Comparison of ENCODE assay signal across 1 cellular context in the genomic region with DNA sequence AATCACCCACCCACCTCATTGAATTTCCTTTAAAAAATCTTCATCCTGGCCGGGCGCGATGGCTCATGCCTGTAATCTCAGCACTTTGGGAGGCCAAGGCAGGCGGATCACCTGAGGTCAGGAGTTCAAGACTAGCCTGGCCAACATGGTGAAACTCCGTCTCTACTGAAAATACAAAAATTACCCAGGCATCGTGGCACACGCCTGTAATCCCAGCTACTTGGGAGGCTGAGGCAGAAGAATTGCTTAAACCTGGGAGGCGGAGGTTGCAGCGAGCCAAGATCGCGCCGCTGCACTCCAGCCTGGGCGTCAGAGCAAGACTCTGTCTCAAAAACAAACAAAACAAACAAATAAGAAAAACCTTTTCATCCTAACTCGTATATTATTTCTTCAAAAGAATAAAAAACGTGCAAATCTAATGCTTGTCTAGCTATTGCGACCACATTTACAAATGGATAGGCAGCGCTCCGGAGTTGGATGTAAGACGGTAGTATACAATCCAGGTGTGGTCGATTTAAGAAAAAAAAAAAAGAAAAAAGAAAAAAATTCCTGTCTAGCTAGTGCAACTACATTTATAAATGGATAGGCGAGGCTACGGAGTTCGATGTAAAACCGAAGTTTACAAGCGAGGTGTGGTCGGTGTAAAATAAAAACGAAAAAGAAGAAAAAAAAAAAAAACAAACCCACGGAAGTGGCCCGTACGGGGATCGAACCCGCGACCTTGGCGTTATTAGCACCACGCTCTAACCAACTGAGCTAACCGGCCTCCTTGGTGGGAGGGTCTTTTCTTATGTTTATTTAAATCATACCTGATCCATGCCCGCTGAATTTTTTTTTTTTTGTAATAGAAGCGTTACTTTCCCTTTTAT.
TF ChIP-seq lines count a peak whose summit lies in the region.
"Not testable (repeated sequence)": the region's sequence is repeated elsewhere in the genome, so short reads cannot be mapped to it uniquely, and the experiment has no call there.

No MANE protein-coding gene starts in this region.

TF ChIP-seq in K562, 482 proteins besides CTCF, POLR2A, EP300 and RAD21 (continued from another document and continues in another):
- TF ChIP-seq, protein P1, sequence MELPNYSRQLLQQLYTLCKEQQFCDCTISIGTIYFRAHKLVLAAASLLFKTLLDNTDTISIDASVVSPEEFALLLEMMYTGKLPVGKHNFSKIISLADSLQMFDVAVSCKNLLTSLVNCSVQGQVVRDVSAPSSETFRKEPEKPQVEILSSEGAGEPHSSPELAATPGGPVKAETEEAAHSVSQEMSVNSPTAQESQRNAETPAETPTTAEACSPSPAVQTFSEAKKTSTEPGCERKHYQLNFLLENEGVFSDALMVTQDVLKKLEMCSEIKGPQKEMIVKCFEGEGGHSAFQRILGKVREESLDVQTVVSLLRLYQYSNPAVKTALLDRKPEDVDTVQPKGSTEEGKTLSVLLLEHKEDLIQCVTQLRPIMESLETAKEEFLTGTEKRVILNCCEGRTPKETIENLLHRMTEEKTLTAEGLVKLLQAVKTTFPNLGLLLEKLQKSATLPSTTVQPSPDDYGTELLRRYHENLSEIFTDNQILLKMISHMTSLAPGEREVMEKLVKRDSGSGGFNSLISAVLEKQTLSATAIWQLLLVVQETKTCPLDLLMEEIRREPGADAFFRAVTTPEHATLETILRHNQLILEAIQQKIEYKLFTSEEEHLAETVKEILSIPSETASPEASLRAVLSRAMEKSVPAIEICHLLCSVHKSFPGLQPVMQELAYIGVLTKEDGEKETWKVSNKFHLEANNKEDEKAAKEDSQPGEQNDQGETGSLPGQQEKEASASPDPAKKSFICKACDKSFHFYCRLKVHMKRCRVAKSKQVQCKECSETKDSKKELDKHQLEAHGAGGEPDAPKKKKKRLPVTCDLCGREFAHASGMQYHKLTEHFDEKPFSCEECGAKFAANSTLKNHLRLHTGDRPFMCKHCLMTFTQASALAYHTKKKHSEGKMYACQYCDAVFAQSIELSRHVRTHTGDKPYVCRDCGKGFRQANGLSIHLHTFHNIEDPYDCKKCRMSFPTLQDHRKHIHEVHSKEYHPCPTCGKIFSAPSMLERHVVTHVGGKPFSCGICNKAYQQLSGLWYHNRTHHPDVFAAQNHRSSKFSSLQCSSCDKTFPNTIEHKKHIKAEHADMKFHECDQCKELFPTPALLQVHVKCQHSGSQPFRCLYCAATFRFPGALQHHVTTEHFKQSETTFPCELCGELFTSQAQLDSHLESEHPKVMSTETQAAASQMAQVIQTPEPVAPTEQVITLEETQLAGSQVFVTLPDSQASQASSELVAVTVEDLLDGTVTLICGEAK (IDR thresholded peaks at IDR 0.05): peak; percentile 87
- TF ChIP-seq, protein P1 (CRISPR knock-in tag; IDR thresholded peaks at IDR 0.05): not testable (repeated sequence)
- peak; percentile 74 for TF ChIP-seq DPF2 (IDR thresholded peaks at IDR 0.05)
- TF ChIP-seq, protein P2, sequence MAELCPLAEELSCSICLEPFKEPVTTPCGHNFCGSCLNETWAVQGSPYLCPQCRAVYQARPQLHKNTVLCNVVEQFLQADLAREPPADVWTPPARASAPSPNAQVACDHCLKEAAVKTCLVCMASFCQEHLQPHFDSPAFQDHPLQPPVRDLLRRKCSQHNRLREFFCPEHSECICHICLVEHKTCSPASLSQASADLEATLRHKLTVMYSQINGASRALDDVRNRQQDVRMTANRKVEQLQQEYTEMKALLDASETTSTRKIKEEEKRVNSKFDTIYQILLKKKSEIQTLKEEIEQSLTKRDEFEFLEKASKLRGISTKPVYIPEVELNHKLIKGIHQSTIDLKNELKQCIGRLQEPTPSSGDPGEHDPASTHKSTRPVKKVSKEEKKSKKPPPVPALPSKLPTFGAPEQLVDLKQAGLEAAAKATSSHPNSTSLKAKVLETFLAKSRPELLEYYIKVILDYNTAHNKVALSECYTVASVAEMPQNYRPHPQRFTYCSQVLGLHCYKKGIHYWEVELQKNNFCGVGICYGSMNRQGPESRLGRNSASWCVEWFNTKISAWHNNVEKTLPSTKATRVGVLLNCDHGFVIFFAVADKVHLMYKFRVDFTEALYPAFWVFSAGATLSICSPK (IDR thresholded peaks at IDR 0.05; ENCODE audit: borderline replicate concordance): peak; percentile 43; the same call in 1 of the 2 replicates
- TF ChIP-seq, protein P3, sequence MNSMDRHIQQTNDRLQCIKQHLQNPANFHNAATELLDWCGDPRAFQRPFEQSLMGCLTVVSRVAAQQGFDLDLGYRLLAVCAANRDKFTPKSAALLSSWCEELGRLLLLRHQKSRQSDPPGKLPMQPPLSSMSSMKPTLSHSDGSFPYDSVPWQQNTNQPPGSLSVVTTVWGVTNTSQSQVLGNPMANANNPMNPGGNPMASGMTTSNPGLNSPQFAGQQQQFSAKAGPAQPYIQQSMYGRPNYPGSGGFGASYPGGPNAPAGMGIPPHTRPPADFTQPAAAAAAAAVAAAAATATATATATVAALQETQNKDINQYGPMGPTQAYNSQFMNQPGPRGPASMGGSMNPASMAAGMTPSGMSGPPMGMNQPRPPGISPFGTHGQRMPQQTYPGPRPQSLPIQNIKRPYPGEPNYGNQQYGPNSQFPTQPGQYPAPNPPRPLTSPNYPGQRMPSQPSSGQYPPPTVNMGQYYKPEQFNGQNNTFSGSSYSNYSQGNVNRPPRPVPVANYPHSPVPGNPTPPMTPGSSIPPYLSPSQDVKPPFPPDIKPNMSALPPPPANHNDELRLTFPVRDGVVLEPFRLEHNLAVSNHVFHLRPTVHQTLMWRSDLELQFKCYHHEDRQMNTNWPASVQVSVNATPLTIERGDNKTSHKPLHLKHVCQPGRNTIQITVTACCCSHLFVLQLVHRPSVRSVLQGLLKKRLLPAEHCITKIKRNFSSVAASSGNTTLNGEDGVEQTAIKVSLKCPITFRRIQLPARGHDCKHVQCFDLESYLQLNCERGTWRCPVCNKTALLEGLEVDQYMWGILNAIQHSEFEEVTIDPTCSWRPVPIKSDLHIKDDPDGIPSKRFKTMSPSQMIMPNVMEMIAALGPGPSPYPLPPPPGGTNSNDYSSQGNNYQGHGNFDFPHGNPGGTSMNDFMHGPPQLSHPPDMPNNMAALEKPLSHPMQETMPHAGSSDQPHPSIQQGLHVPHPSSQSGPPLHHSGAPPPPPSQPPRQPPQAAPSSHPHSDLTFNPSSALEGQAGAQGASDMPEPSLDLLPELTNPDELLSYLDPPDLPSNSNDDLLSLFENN (IDR thresholded peaks at IDR 0.05; ENCODE audit: low read depth in 2 of 2, low read length in 2 of 2): 0 out of 4 replicates have a peak, but pooled peaks have one; percentile 44 to 46
- TF ChIP-seq, protein P4, sequence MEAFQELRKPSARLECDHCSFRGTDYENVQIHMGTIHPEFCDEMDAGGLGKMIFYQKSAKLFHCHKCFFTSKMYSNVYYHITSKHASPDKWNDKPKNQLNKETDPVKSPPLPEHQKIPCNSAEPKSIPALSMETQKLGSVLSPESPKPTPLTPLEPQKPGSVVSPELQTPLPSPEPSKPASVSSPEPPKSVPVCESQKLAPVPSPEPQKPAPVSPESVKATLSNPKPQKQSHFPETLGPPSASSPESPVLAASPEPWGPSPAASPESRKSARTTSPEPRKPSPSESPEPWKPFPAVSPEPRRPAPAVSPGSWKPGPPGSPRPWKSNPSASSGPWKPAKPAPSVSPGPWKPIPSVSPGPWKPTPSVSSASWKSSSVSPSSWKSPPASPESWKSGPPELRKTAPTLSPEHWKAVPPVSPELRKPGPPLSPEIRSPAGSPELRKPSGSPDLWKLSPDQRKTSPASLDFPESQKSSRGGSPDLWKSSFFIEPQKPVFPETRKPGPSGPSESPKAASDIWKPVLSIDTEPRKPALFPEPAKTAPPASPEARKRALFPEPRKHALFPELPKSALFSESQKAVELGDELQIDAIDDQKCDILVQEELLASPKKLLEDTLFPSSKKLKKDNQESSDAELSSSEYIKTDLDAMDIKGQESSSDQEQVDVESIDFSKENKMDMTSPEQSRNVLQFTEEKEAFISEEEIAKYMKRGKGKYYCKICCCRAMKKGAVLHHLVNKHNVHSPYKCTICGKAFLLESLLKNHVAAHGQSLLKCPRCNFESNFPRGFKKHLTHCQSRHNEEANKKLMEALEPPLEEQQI (IDR thresholded peaks at IDR 0.05): peak; percentile 81
- TF ChIP-seq ADNP (tag; IDR thresholded peaks at IDR 0.05): peak; percentile 97
- peak; percentile 32 for TF ChIP-seq RBM39 (optimal IDR thresholded peaks at IDR 0.05; ENCODE audit: low read depth, low read length)
- TF ChIP-seq SMARCC2 (IDR thresholded peaks at IDR 0.05; ENCODE audit: low read depth): peak; percentile 65
- peak; percentile 89 for TF ChIP-seq MTA1 (IDR thresholded peaks at IDR 0.05; ENCODE audit: borderline replicate concordance)
- TF ChIP-seq NR2C2 (CRISPR knock-in tag; IDR thresholded peaks at IDR 0.05); TEAD4 (CRISPR knock-in tag; IDR thresholded peaks at IDR 0.05; ENCODE audit: borderline replicate concordance): not testable (repeated sequence)
- peak; percentile 76 for TF ChIP-seq NR2C2 (tag; IDR thresholded peaks at IDR 0.05)
- peak; percentile 54; the same call in 1 of the 2 replicates for TF ChIP-seq ZSCAN29 (IDR thresholded peaks at IDR 0.05)
- TF ChIP-seq ZC3H8 (IDR thresholded peaks at IDR 0.05): peak; percentile 87; the same call in 1 of the 2 replicates
- peak; percentile 23; the same call in 1 of the 2 replicates for TF ChIP-seq FOSL1 (tag; conservative IDR thresholded peaks at IDR 0.05)
- TF ChIP-seq TEAD4 (IDR thresholded peaks at IDR 0.05; ENCODE audit: low read length): peak; percentile 67
- peak; percentile 92 for TF ChIP-seq SMARCA5 (IDR thresholded peaks at IDR 0.05)
- TF ChIP-seq, protein P5, sequence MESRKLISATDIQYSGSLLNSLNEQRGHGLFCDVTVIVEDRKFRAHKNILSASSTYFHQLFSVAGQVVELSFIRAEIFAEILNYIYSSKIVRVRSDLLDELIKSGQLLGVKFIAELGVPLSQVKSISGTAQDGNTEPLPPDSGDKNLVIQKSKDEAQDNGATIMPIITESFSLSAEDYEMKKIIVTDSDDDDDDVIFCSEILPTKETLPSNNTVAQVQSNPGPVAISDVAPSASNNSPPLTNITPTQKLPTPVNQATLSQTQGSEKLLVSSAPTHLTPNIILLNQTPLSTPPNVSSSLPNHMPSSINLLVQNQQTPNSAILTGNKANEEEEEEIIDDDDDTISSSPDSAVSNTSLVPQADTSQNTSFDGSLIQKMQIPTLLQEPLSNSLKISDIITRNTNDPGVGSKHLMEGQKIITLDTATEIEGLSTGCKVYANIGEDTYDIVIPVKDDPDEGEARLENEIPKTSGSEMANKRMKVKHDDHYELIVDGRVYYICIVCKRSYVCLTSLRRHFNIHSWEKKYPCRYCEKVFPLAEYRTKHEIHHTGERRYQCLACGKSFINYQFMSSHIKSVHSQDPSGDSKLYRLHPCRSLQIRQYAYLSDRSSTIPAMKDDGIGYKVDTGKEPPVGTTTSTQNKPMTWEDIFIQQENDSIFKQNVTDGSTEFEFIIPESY (CRISPR knock-in tag; IDR thresholded peaks at IDR 0.05): 0 out of 2 replicates have a peak, but pooled peaks have one; percentile 12
- TF ChIP-seq CXXC5 (CRISPR knock-in tag; IDR thresholded peaks at IDR 0.05): peak; percentile 53
- TF ChIP-seq BCOR (IDR thresholded peaks at IDR 0.05): peak; percentile 91
- TF ChIP-seq EHMT2 (IDR thresholded peaks at IDR 0.05): peak; percentile 9; the same call in 1 of the 2 replicates
- TF ChIP-seq, protein P6, sequence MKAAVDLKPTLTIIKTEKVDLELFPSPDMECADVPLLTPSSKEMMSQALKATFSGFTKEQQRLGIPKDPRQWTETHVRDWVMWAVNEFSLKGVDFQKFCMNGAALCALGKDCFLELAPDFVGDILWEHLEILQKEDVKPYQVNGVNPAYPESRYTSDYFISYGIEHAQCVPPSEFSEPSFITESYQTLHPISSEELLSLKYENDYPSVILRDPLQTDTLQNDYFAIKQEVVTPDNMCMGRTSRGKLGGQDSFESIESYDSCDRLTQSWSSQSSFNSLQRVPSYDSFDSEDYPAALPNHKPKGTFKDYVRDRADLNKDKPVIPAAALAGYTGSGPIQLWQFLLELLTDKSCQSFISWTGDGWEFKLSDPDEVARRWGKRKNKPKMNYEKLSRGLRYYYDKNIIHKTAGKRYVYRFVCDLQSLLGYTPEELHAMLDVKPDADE (conservative IDR thresholded peaks at IDR 0.05; ENCODE audit: control insufficient read depth, low read depth, low read length): peak; percentile 85
- TF ChIP-seq NR2C1 (IDR thresholded peaks at IDR 0.05): peak; percentile 30; the same call in 1 of the 2 replicates
- peak; percentile 27; the same call in 1 of the 2 replicates for TF ChIP-seq NR2C1 (tag; IDR thresholded peaks at IDR 0.05)
- TF ChIP-seq TRIM24 (IDR thresholded peaks at IDR 0.05): peak in 1 of 2 experiments; percentile 64; a peak in 2 of 4 replicates
- TF ChIP-seq BRD4 (IDR thresholded peaks at IDR 0.05): peak; percentile 95; the same call in 1 of the 2 replicates
- 0 out of 2 replicates have a peak, but pooled peaks have one; percentile 8 for TF ChIP-seq ETV1 (tag; conservative IDR thresholded peaks at IDR 0.05; ENCODE audit: low read depth)
- peak; percentile 98 for TF ChIP-seq BRD9 (IDR thresholded peaks at IDR 0.05; ENCODE audit: low read depth, partially characterized antibody)
- TF ChIP-seq, protein P7, sequence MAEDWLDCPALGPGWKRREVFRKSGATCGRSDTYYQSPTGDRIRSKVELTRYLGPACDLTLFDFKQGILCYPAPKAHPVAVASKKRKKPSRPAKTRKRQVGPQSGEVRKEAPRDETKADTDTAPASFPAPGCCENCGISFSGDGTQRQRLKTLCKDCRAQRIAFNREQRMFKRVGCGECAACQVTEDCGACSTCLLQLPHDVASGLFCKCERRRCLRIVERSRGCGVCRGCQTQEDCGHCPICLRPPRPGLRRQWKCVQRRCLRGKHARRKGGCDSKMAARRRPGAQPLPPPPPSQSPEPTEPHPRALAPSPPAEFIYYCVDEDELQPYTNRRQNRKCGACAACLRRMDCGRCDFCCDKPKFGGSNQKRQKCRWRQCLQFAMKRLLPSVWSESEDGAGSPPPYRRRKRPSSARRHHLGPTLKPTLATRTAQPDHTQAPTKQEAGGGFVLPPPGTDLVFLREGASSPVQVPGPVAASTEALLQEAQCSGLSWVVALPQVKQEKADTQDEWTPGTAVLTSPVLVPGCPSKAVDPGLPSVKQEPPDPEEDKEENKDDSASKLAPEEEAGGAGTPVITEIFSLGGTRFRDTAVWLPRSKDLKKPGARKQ (CRISPR knock-in tag; IDR thresholded peaks at IDR 0.05): 0 out of 2 replicates have a peak, but pooled peaks have one; percentile 32
